In genomic region chrX:46978341-46979291, GRCh38 we compare ENCODE assay signal across 8 cellular contexts.
DNase-seq lines count a peak whose midpoint lies in the region; ATAC-seq and TF ChIP-seq lines count a peak whose summit lies in the region.

No MANE protein-coding gene starts in this region.

- peak; percentile 54 for DNase-seq in D341Med (ENCODE audit: low spot score)
- DNase-seq in HEK293T (ENCODE audit: extremely low spot score): peak; percentile 72
- peak; percentile 80 for DNase-seq in NCI-H460 (ENCODE audit: extremely low read depth, low read depth)
- DNase-seq in activated CD4-positive, alpha-beta T cell treated with anti-CD3 and anti-CD28 coated beads for 4 hours: peak; percentile 66 to 74
- peak; percentile 61 for DNase-seq in dedifferentiated amniotic fluid mesenchymal stem cell (ENCODE audit: extremely low spot score)
- peak; percentile 37 for DNase-seq in medulla oblongata (ENCODE audit: extremely low spot score)
- DNase-seq in stimulated activated CD8-positive, alpha-beta memory T cell treated with anti-CD3 and anti-CD28 coated beads, Interleukin-4, amount 100 ng/mL, for 24 hours (ENCODE audit: low read depth): peak; percentile 63

- POLR2A ChIA-PET in HEK293T (lab: Yijun Ruan, JAX): no interaction called here

- no peak for ATAC-seq in HG02678 (IDR thresholded peaks at IDR 0.05; ENCODE audit: unreplicated experiment)

- CTCF ChIA-PET in HEK293T (lab: Yijun Ruan, JAX): interaction anchor here (0.9 to 1.2 kb wide), 2 partner anchors 12 to 75 kb away, joined by 3 read pairs; no protein-coding TSS in a partner anchor

TF ChIP-seq in HEK293T, 16 proteins besides CTCF, POLR2A, EP300 and RAD21:
- TF ChIP-seq ELF4 (IDR thresholded peaks at IDR 0.05) (no peak), CTBP1 (IDR thresholded peaks at IDR 0.05; ENCODE audit: borderline replicate concordance) (no peak), BHLHE40 (IDR thresholded peaks at IDR 0.05; ENCODE audit: borderline replicate concordance) (no peak), PKNOX1 (IDR thresholded peaks at IDR 0.05) (no peak), SP1 (IDR thresholded peaks at IDR 0.05) (no peak), LEF1 (IDR thresholded peaks at IDR 0.05; ENCODE audit: borderline replicate concordance) (no peak), FOXM1 (IDR thresholded peaks at IDR 0.05; ENCODE audit: borderline replicate concordance) (no peak), NFRKB (IDR thresholded peaks at IDR 0.05) (no peak), TARDBP (IDR thresholded peaks at IDR 0.05) (no peak), FOXA1 (IDR thresholded peaks at IDR 0.05) (no peak), ARNT (IDR thresholded peaks at IDR 0.05) (no peak), FOXK2 (IDR thresholded peaks at IDR 0.05) (no peak), SUZ12 (IDR thresholded peaks at IDR 0.05) (no peak)
